30 cellular contexts compared by ENCODE assay signal in genomic region chr4:530017-530781, GRCh38. TPM values are rescaled to one million over a fixed set of nuclear protein-coding genes. Genes with fewer than 3 reads are reported as not detected.
"Had no signal": no experiment of that assay in that cellular context is flagged by ENCODE, and none has a peak within 500 bp of the region (broad histone marks: within the 10 kb centered on the region; RNA-seq: fewer than 3 reads in every experiment).

No MANE protein-coding gene starts in this region.

- FAIRE-seq: endometrium, islet of Langerhans, urothelium cell line had no signal

- H3K4me1 Mint-ChIP-seq: stimulated activated memory B cell treated with anti-CD40 and anti-IgM and Interleukin-4, amounts not matched to agents 10 μg/mL and 1 μg/mL and 100 μg/mL, for 72 hours had no signal

- H3K27me3 ChIP-seq: esophagus squamous epithelium, heart right ventricle, sigmoid colon, tibial nerve, upper lobe of left lung had no signal

- H3K27me3 Mint-ChIP-seq: effector memory CD8-positive, alpha-beta T cell; naive thymus-derived CD8-positive, alpha-beta T cell; stimulated activated memory B cell treated with anti-CD40 and anti-IgM and Interleukin-4, amounts not matched to agents 10 μg/mL and 1 μg/mL and 100 μg/mL, for 72 hours had no signal

- H3K27ac ChIP-seq: esophagus squamous epithelium, heart right ventricle, psoas muscle, sigmoid colon, thoracic aorta, tibial nerve, upper lobe of left lung had no signal

- H3K4me1 ChIP-seq: esophagus squamous epithelium, heart right ventricle, psoas muscle, sigmoid colon, tibial nerve, upper lobe of left lung had no signal

- DNase-seq: cortex of kidney; effector memory CD8-positive, alpha-beta T cell; erythroblast; esophagus squamous epithelium; foreskin melanocyte; glutamatergic neuron; heart right ventricle; hippocampal formation; mesendoderm; naive thymus-derived CD8-positive, alpha-beta T cell; nephron progenitor cell; occipital lobe; psoas muscle; right cardiac atrium; sigmoid colon; stimulated activated CD4-positive, alpha-beta T cell treated with anti-CD3 and anti-CD28 coated beads, Interleukin-4, amount 100 ng/mL, for 4 hours; stimulated activated naive CD8-positive, alpha-beta T cell treated with anti-CD3 and anti-CD28 coated beads, Interleukin-15, Interleukin-2, amounts not matched to agents 100 U/mL and 50 U/mL, for 24 hours had no signal

- H3K27ac Mint-ChIP-seq: effector memory CD8-positive, alpha-beta T cell; nephron progenitor cell; stimulated activated memory B cell treated with anti-CD40 and anti-IgM and Interleukin-4, amounts not matched to agents 10 μg/mL and 1 μg/mL and 100 μg/mL, for 72 hours had no signal

- H3K9me3 ChIP-seq: esophagus squamous epithelium, heart right ventricle, psoas muscle, sigmoid colon, thoracic aorta, tibial nerve, upper lobe of left lung had no signal

- H3K4me3 ChIP-seq: esophagus squamous epithelium, heart right ventricle, psoas muscle, sigmoid colon, thoracic aorta, tibial nerve, upper lobe of left lung had no signal

- H3K4me3 Mint-ChIP-seq: effector memory CD8-positive, alpha-beta T cell; naive thymus-derived CD8-positive, alpha-beta T cell; nephron progenitor cell; stimulated activated memory B cell treated with anti-CD40 and anti-IgM and Interleukin-4, amounts not matched to agents 10 μg/mL and 1 μg/mL and 100 μg/mL, for 72 hours had no signal

- H3K9me3 Mint-ChIP-seq: effector memory CD8-positive, alpha-beta T cell; nephron progenitor cell had no signal

RNA-seq across cellular contexts. Expression of gene TMEM271, which starts 45.9 kb away (rescaled TPM):
- total RNA-seq: dermis microvascular lymphatic vessel endothelial cell; heart right ventricle; left lobe of liver; lung microvascular endothelial cell; myocyte; naive thymus-derived CD8-positive, alpha-beta T cell; psoas muscle; renal cortical epithelial cell; right cardiac atrium; skeletal muscle tissue; thoracic aorta; tibial nerve; upper lobe of left lung had no signal
- polyA plus RNA-seq: heart right ventricle; naive thymus-derived CD8-positive, alpha-beta T cell; psoas muscle; right cardiac atrium had no signal
